In genomic region chr1:54706419-54706818, GRCh38 we compare ENCODE assay signal across 6 cellular contexts.
"Had no signal": no experiment of that assay in that cellular context is flagged by ENCODE, and none has a peak within 500 bp of the region (broad histone marks: within the 10 kb centered on the region; RNA-seq: fewer than 3 reads in every experiment).

No MANE protein-coding gene starts in this region.

- H3K9ac ChIP-seq: GM23248 had no signal

- H3K27ac Mint-ChIP-seq: H9 had no signal

- H3K9me3 Mint-ChIP-seq: H9 had no signal

- DNase-seq: GM23248, GOT3, H9, HCEC 1CT, IMR-90, KBM-7 had no signal

- H3K27ac ChIP-seq: GM23248 had no signal

- H3K4me3 Mint-ChIP-seq: H9 had no signal

- H3K4me3 ChIP-seq: GM23248 had no signal

- H2AFZ ChIP-seq: GM23248 had no signal
